In genomic region chr11:68764746-68765145, GRCh38 we compare ENCODE assay signal across 17 cellular contexts. TPM values are rescaled to one million over a fixed set of nuclear protein-coding genes. Genes with fewer than 3 reads are reported as not detected.
DNase-seq lines count a peak whose midpoint lies in the region; ATAC-seq and TF ChIP-seq lines count a peak whose summit lies in the region.
"Had no signal": no experiment of that assay in that cellular context is flagged by ENCODE, and none has a peak within 500 bp of the region (broad histone marks: within the 10 kb centered on the region; RNA-seq: fewer than 3 reads in every experiment).

No MANE protein-coding gene starts in this region.

- no peak overlapping the region for H3K4me3 Mint-ChIP-seq in mesothelial cell of epicardium
- H3K4me3 Mint-ChIP-seq in stimulated activated naive B cell treated with anti-CD40 and anti-IgM and Interleukin-4, amounts not matched to agents 10 μg/mL and 1 μg/mL and 100 μg/mL, for 72 hours = no peak overlapping the region
- no peak overlapping the region for H3K4me3 Mint-ChIP-seq in activated CD4-positive, alpha-beta memory T cell treated with anti-CD3 and anti-CD28 coated beads, Interleukin-2, amount 10 ng/mL, durations not matched to agents 7 days and 5 days
- H3K4me3 Mint-ChIP-seq: B cell; CD8-positive, alpha-beta T cell; H9 had no signal

- intact Hi-C loops in left colon (cut with DNase I, micrococcal nuclease) = no loop called here

- CTCF ChIA-PET in activated CD4-positive, alpha-beta memory T cell treated with anti-CD3 and anti-CD28 coated beads, Interleukin-2, amount 10 ng/mL, durations not matched to agents 7 days and 5 days (lab: Charles Lee) = no interaction called here

- POLR2A ChIA-PET in activated CD4-positive, alpha-beta memory T cell treated with anti-CD3 and anti-CD28 coated beads, Interleukin-2, amount 10 ng/mL, durations not matched to agents 7 days and 5 days (lab: Charles Lee) = no interaction called here

- no peak for ATAC-seq in stimulated activated naive B cell treated with anti-CD40 and anti-IgM and Interleukin-4, amounts not matched to agents 10 μg/mL and 1 μg/mL and 100 μg/mL, for 72 hours (replicated peaks)
- no peak for ATAC-seq in left colon
- ATAC-seq: CD8-positive, alpha-beta T cell; GM12878 had no signal

- no peaks in the 10 kb centered on the region for H3K27me3 Mint-ChIP-seq in mesothelial cell of epicardium (ENCODE audit: low read depth)
- H3K27me3 Mint-ChIP-seq in stimulated activated naive B cell treated with anti-CD40 and anti-IgM and Interleukin-4, amounts not matched to agents 10 μg/mL and 1 μg/mL and 100 μg/mL, for 72 hours = no peaks in the 10 kb centered on the region
- no peaks in the 10 kb centered on the region for H3K27me3 Mint-ChIP-seq in activated CD4-positive, alpha-beta memory T cell treated with anti-CD3 and anti-CD28 coated beads, Interleukin-2, amount 10 ng/mL, durations not matched to agents 7 days and 5 days
- H3K27me3 Mint-ChIP-seq: B cell had no signal

- no peak for TF ChIP-seq CTCF in mesothelial cell of epicardium (IDR thresholded peaks at IDR 0.05; ENCODE audit: unreplicated experiment)

- H3K27ac Mint-ChIP-seq in mesothelial cell of epicardium = peak overlapping the region; percentile 48
- H3K27ac Mint-ChIP-seq in stimulated activated naive B cell treated with anti-CD40 and anti-IgM and Interleukin-4, amounts not matched to agents 10 μg/mL and 1 μg/mL and 100 μg/mL, for 72 hours = peak overlapping the region; percentile 33
- no peak overlapping the region for H3K27ac Mint-ChIP-seq in activated CD4-positive, alpha-beta memory T cell treated with anti-CD3 and anti-CD28 coated beads, Interleukin-2, amount 10 ng/mL, durations not matched to agents 7 days and 5 days
- H3K27ac Mint-ChIP-seq: B cell; CD8-positive, alpha-beta T cell had no signal

- peaks cover 48% of the 10 kb centered on the region for H3K36me3 ChIP-seq in SK-N-MC (ENCODE audit: insufficient read depth, low read length)

- DNase-seq in SK-N-MC (ENCODE audit: low read depth, low spot score) = no peak
- DNase-seq in mesothelial cell of epicardium (ENCODE audit: low spot score in 2 of 2, unreplicated experiment in 2 of 2) = no peak
- no peak for DNase-seq in stimulated activated naive B cell treated with anti-CD40 and anti-IgM and Interleukin-4, amounts not matched to agents 10 μg/mL and 1 μg/mL and 100 μg/mL, for 72 hours
- DNase-seq in activated CD4-positive, alpha-beta memory T cell treated with anti-CD3 and anti-CD28 coated beads, Interleukin-2, amount 10 ng/mL, durations not matched to agents 7 days and 5 days = no peak
- DNase-seq in HPDE6-E6E7 (ENCODE audit: extremely low spot score) = no peak
- no peak for DNase-seq in left colon
- DNase-seq: Calu3; CD8-positive, alpha-beta T cell; DMS 273 treated with DMSO at 0.1 percent for 48 hours; DMS53; DND-41; EL; H9 had no signal

- H3K9me3 Mint-ChIP-seq in mesothelial cell of epicardium = no peaks in the 10 kb centered on the region
- H3K9me3 Mint-ChIP-seq in stimulated activated naive B cell treated with anti-CD40 and anti-IgM and Interleukin-4, amounts not matched to agents 10 μg/mL and 1 μg/mL and 100 μg/mL, for 72 hours = no peaks in the 10 kb centered on the region
- H3K9me3 Mint-ChIP-seq in activated CD4-positive, alpha-beta memory T cell treated with anti-CD3 and anti-CD28 coated beads, Interleukin-2, amount 10 ng/mL, durations not matched to agents 7 days and 5 days = no peaks in the 10 kb centered on the region
- H3K9me3 Mint-ChIP-seq: CD8-positive, alpha-beta T cell; H9 had no signal

- peak overlapping the region; percentile 63 for H3K27ac ChIP-seq in SK-N-MC
- H3K27ac ChIP-seq: BLaER1 treated with 17β-estradiol and CSF1 and Interleukin-3, amounts not matched to agents 10 nM and 100 nM had no signal

- H3K4me1 Mint-ChIP-seq in mesothelial cell of epicardium = peaks cover 23% of the 10 kb centered on the region
- H3K4me1 Mint-ChIP-seq in stimulated activated naive B cell treated with anti-CD40 and anti-IgM and Interleukin-4, amounts not matched to agents 10 μg/mL and 1 μg/mL and 100 μg/mL, for 72 hours = peaks cover 0 to 6% of the 10 kb centered on the region in 2 donors
- H3K4me1 Mint-ChIP-seq in activated CD4-positive, alpha-beta memory T cell treated with anti-CD3 and anti-CD28 coated beads, Interleukin-2, amount 10 ng/mL, durations not matched to agents 7 days and 5 days = no peaks in the 10 kb centered on the region
- H3K4me1 Mint-ChIP-seq: B cell had no signal

- H3K9me3 ChIP-seq in SK-N-MC (ENCODE audit: low read depth, low read length) = no peaks in the 10 kb centered on the region
- H3K9me3 ChIP-seq: BLaER1 treated with 17β-estradiol and CSF1 and Interleukin-3, amounts not matched to agents 10 nM and 100 nM had no signal

- H3K4me3 ChIP-seq in SK-N-MC = no peak overlapping the region
- H3K4me3 ChIP-seq: BLaER1 treated with 17β-estradiol and CSF1 and Interleukin-3, amounts not matched to agents 10 nM and 100 nM; GM12878 had no signal

- H3K36me3 Mint-ChIP-seq in mesothelial cell of epicardium = no peaks in the 10 kb centered on the region
- peaks cover 32 to 42% of the 10 kb centered on the region in 2 donors for H3K36me3 Mint-ChIP-seq in stimulated activated naive B cell treated with anti-CD40 and anti-IgM and Interleukin-4, amounts not matched to agents 10 μg/mL and 1 μg/mL and 100 μg/mL, for 72 hours
- H3K36me3 Mint-ChIP-seq in activated CD4-positive, alpha-beta memory T cell treated with anti-CD3 and anti-CD28 coated beads, Interleukin-2, amount 10 ng/mL, durations not matched to agents 7 days and 5 days (ENCODE audit: low read depth) = peaks cover 26% of the 10 kb centered on the region

- H3K9ac ChIP-seq in SK-N-MC (ENCODE audit: insufficient read length) = no peak overlapping the region
- H3K9ac ChIP-seq: BLaER1 treated with 17β-estradiol and CSF1 and Interleukin-3, amounts not matched to agents 10 nM and 100 nM had no signal

RNA-seq across cellular contexts. Expression of gene TESMIN, which starts 13.4 kb away (rescaled TPM):
- total RNA-seq in mesothelial cell of epicardium (15.9 to 19.2 TPM (median 16.0 TPM) in 3 replicates), left colon (10 to 100 TPM; 11.0 to 12.9 TPM)
- 10 to 100 TPM; 12.3 to 13.8 TPM for total RNA-seq in activated CD4-positive, alpha-beta memory T cell treated with anti-CD3 and anti-CD28 coated beads, Interleukin-2, amount 10 ng/mL, durations not matched to agents 7 days and 5 days
- total RNA-seq: A172 had no signal
